30 cellular contexts compared by ENCODE assay signal in genomic region chr14:68390731-68391130, GRCh38.
DNase-seq lines count a peak whose midpoint lies in the region; ATAC-seq, FAIRE-seq and TF ChIP-seq lines count a peak whose summit lies in the region.
"Had no signal": no experiment of that assay in that cellular context is flagged by ENCODE, and none has a peak within 500 bp of the region (broad histone marks: within the 10 kb centered on the region; RNA-seq: fewer than 3 reads in every experiment).

No MANE protein-coding gene starts in this region.

- intact Hi-C loops in dendritic cell treated with granulocyte-macrophage colony-stimulating factor and Interleukin-4, amounts not matched to agents 40 ng/mL and 50 ng/mL, for 4 days (cut with micrococcal nuclease), result loop anchor here (5.0 kb wide), 1 partner anchor 123 kb away; no protein-coding TSS in a partner anchor
- intact Hi-C loops in kidney (cut with DNase I), result no loop called here

- H3K79me2 ChIP-seq in astrocyte (ENCODE audit: insufficient read depth, low read length), result no peaks in the 10 kb centered on the region

- FAIRE-seq in astrocyte (lab: Jason Lieb, UNC), result no peak
- FAIRE-seq in kidney (lab: Jason Lieb, UNC), result no peak

- no peaks in the 10 kb centered on the region for H4K20me1 ChIP-seq in astrocyte (ENCODE audit: insufficient read depth, low read length)

- no peak overlapping the region for H3K4me3 Mint-ChIP-seq in astrocyte (ENCODE audit: unreplicated experiment)
- H3K4me3 Mint-ChIP-seq in dendritic cell treated with granulocyte-macrophage colony-stimulating factor and Interleukin-4, amounts not matched to agents 40 ng/mL and 50 ng/mL, for 4 days, result no peak overlapping the region
- no peak overlapping the region for H3K4me3 Mint-ChIP-seq in stimulated activated memory B cell treated with anti-CD40 and anti-IgM and Interleukin-4, amounts not matched to agents 10 μg/mL and 1 μg/mL and 100 μg/mL, for 72 hours
- H3K4me3 Mint-ChIP-seq: activated CD4-positive, alpha-beta memory T cell treated with anti-CD3 and anti-CD28 coated beads for 36 hours; activated naive CD8-positive, alpha-beta T cell treated with anti-CD3 and anti-CD28 coated beads, Interleukin-2, amount 10 ng/mL, durations not matched to agents 7 days and 5 days; CD14-positive monocyte; natural killer cell; T-cell had no signal

- DNase-seq in astrocyte (ENCODE audit: low read depth), result peak; percentile 50
- DNase-seq in RPMI8226, result no peak
- DNase-seq in kidney, result no peak
- DNase-seq: activated CD4-positive, alpha-beta memory T cell treated with anti-CD3 and anti-CD28 coated beads for 36 hours; activated CD8-positive, alpha-beta memory T cell treated with anti-CD3 and anti-CD28 coated beads, Interleukin-2, amount 50 U/mL, for 48 hours; activated effector memory CD4-positive, alpha-beta T cell treated with Interleukin-2 at 50 U/mL for 16 hours; activated naive CD8-positive, alpha-beta T cell treated with anti-CD3 and anti-CD28 coated beads, Interleukin-2, amount 10 ng/mL, durations not matched to agents 7 days and 5 days; Calu3; DND-41; GOT3; islet precursor cell; KBM-7; mesendoderm; MM.1S; natural killer cell; NCI-H1436; NCI-H510A treated with DMSO at 0.1 percent for 48 hours; NK-92 treated with Interleukin-12 subunit alpha and Interleukin-12 subunit beta, amount 100 ng/mL, for 24 hours; pancreas; Peyer's patch; T-cell had no signal

- no peak overlapping the region for H3K27ac Mint-ChIP-seq in astrocyte (ENCODE audit: unreplicated experiment)
- peak overlapping the region; percentile 95 for H3K27ac Mint-ChIP-seq in dendritic cell treated with granulocyte-macrophage colony-stimulating factor and Interleukin-4, amounts not matched to agents 40 ng/mL and 50 ng/mL, for 4 days
- H3K27ac Mint-ChIP-seq in stimulated activated memory B cell treated with anti-CD40 and anti-IgM and Interleukin-4, amounts not matched to agents 10 μg/mL and 1 μg/mL and 100 μg/mL, for 72 hours, result peak overlapping the region; percentile 81
- H3K27ac Mint-ChIP-seq: activated CD4-positive, alpha-beta memory T cell treated with anti-CD3 and anti-CD28 coated beads for 36 hours; activated naive CD8-positive, alpha-beta T cell treated with anti-CD3 and anti-CD28 coated beads, Interleukin-2, amount 10 ng/mL, durations not matched to agents 7 days and 5 days; natural killer cell; T-cell had no signal

- ATAC-seq in stimulated activated memory B cell treated with anti-CD40 and anti-IgM and Interleukin-4, amounts not matched to agents 10 μg/mL and 1 μg/mL and 100 μg/mL, for 72 hours, result no peak
- ATAC-seq in GM21786 (IDR thresholded peaks at IDR 0.05; ENCODE audit: unreplicated experiment), result no peak
- ATAC-seq in HG03469 (IDR thresholded peaks at IDR 0.05; ENCODE audit: unreplicated experiment), result no peak
- ATAC-seq: esophagus mucosa, natural killer cell, T-cell had no signal

- peaks cover 3% of the 10 kb centered on the region for H3K27me3 Mint-ChIP-seq in astrocyte (ENCODE audit: low read depth, unreplicated experiment)
- no peaks in the 10 kb centered on the region for H3K27me3 Mint-ChIP-seq in dendritic cell treated with granulocyte-macrophage colony-stimulating factor and Interleukin-4, amounts not matched to agents 40 ng/mL and 50 ng/mL, for 4 days
- no peaks in the 10 kb centered on the region for H3K27me3 Mint-ChIP-seq in stimulated activated memory B cell treated with anti-CD40 and anti-IgM and Interleukin-4, amounts not matched to agents 10 μg/mL and 1 μg/mL and 100 μg/mL, for 72 hours
- H3K27me3 Mint-ChIP-seq: activated CD4-positive, alpha-beta memory T cell treated with anti-CD3 and anti-CD28 coated beads for 36 hours; activated naive CD8-positive, alpha-beta T cell treated with anti-CD3 and anti-CD28 coated beads, Interleukin-2, amount 10 ng/mL, durations not matched to agents 7 days and 5 days; T-cell had no signal

- H3K9ac ChIP-seq in astrocyte (ENCODE audit: low read length) (no peak overlapping the region), muscle layer of colon (ENCODE audit: low read length) (no peak overlapping the region), kidney (ENCODE audit: low read length in 2 of 2) (no peak overlapping the region)

- H3K9me3 Mint-ChIP-seq in astrocyte (ENCODE audit: unreplicated experiment), result no peaks in the 10 kb centered on the region
- peaks cover 9% of the 10 kb centered on the region for H3K9me3 Mint-ChIP-seq in dendritic cell treated with granulocyte-macrophage colony-stimulating factor and Interleukin-4, amounts not matched to agents 40 ng/mL and 50 ng/mL, for 4 days
- peaks cover 2% of the 10 kb centered on the region for H3K9me3 Mint-ChIP-seq in stimulated activated memory B cell treated with anti-CD40 and anti-IgM and Interleukin-4, amounts not matched to agents 10 μg/mL and 1 μg/mL and 100 μg/mL, for 72 hours
- H3K9me3 Mint-ChIP-seq: activated CD4-positive, alpha-beta memory T cell treated with anti-CD3 and anti-CD28 coated beads for 36 hours; activated naive CD8-positive, alpha-beta T cell treated with anti-CD3 and anti-CD28 coated beads, Interleukin-2, amount 10 ng/mL, durations not matched to agents 7 days and 5 days; CD14-positive monocyte; natural killer cell; T-cell had no signal

- H3K27me3 ChIP-seq in astrocyte (ENCODE audit: insufficient read depth, low read length) (no peaks in the 10 kb centered on the region), muscle layer of colon (ENCODE audit: control insufficient read depth in 1 of 2, insufficient read depth in 2 of 2, low read length in 2 of 2) (no peaks in the 10 kb centered on the region)
- H3K27me3 ChIP-seq: gastrocnemius medialis, pancreas, Peyer's patch, SJSA1 had no signal

- no peaks in the 10 kb centered on the region for H3K36me3 ChIP-seq in astrocyte (ENCODE audit: insufficient read depth, low read length)
- no peaks in the 10 kb centered on the region for H3K36me3 ChIP-seq in muscle layer of colon (ENCODE audit: insufficient read depth, low read length)
- H3K36me3 ChIP-seq in kidney (ENCODE audit: control insufficient read depth in 1 of 2, insufficient read depth in 2 of 2, low read length in 2 of 2), result no peaks in the 10 kb centered on the region
- H3K36me3 ChIP-seq: gastrocnemius medialis, pancreas, Peyer's patch, SJSA1 had no signal

- no peak for TF ChIP-seq CTCF in astrocyte (IDR thresholded peaks at IDR 0.05; ENCODE audit: insufficient read depth, low read depth, low read length)
- TF ChIP-seq CTCF in kidney (IDR thresholded peaks at IDR 0.05; ENCODE audit: borderline replicate concordance, extremely low read depth, insufficient read depth), result no peak

- peaks cover 18% of the 10 kb centered on the region for H3K4me1 Mint-ChIP-seq in astrocyte (ENCODE audit: low read depth, unreplicated experiment)
- H3K4me1 Mint-ChIP-seq in dendritic cell treated with granulocyte-macrophage colony-stimulating factor and Interleukin-4, amounts not matched to agents 40 ng/mL and 50 ng/mL, for 4 days (ENCODE audit: low read depth), result peaks cover 79% of the 10 kb centered on the region
- peaks cover 59% of the 10 kb centered on the region for H3K4me1 Mint-ChIP-seq in stimulated activated memory B cell treated with anti-CD40 and anti-IgM and Interleukin-4, amounts not matched to agents 10 μg/mL and 1 μg/mL and 100 μg/mL, for 72 hours
- H3K4me1 Mint-ChIP-seq: activated naive CD8-positive, alpha-beta T cell treated with anti-CD3 and anti-CD28 coated beads, Interleukin-2, amount 10 ng/mL, durations not matched to agents 7 days and 5 days had no signal

- H3K9me3 ChIP-seq in astrocyte (ENCODE audit: insufficient read depth, low read depth, low read length) (no peaks in the 10 kb centered on the region), muscle layer of colon (ENCODE audit: low read length) (no peaks in the 10 kb centered on the region), kidney (ENCODE audit: control insufficient read depth in 1 of 2, low read length in 2 of 2) (no peaks in the 10 kb centered on the region)
- H3K9me3 ChIP-seq: gastrocnemius medialis, pancreas, Peyer's patch, SJSA1 had no signal

- H3K4me1 ChIP-seq in astrocyte (ENCODE audit: insufficient read depth, low read length) (peaks cover 38% of the 10 kb centered on the region), muscle layer of colon (ENCODE audit: insufficient read depth, low read length) (peaks cover 91% of the 10 kb centered on the region), kidney (ENCODE audit: control insufficient read depth in 1 of 2, insufficient read depth in 1 of 2, low read depth in 1 of 2, low read length in 2 of 2) (peaks cover 7 to 24% of the 10 kb centered on the region in 2 donors)
- H3K4me1 ChIP-seq: SJSA1 had no signal

- no peak overlapping the region for H3K4me2 ChIP-seq in astrocyte (ENCODE audit: low read length)

- H2AFZ ChIP-seq in astrocyte (ENCODE audit: low read depth, low read length), result no peak overlapping the region

- H3K4me3 ChIP-seq in astrocyte (ENCODE audit: insufficient read depth, low read depth, low read length), result no peak overlapping the region
- no peak overlapping the region for H3K4me3 ChIP-seq in muscle layer of colon (ENCODE audit: low read depth in 1 of 2, low read length in 2 of 2)
- H3K4me3 ChIP-seq in kidney (ENCODE audit: low read length in 2 of 2), result no peak overlapping the region
- H3K4me3 ChIP-seq: gastrocnemius medialis, pancreas, Peyer's patch, SJSA1 had no signal

- H3K36me3 Mint-ChIP-seq in astrocyte (ENCODE audit: low read depth, unreplicated experiment), result no peaks in the 10 kb centered on the region
- peaks cover 25% of the 10 kb centered on the region for H3K36me3 Mint-ChIP-seq in dendritic cell treated with granulocyte-macrophage colony-stimulating factor and Interleukin-4, amounts not matched to agents 40 ng/mL and 50 ng/mL, for 4 days (ENCODE audit: low read depth)
- peaks cover 22% of the 10 kb centered on the region for H3K36me3 Mint-ChIP-seq in stimulated activated memory B cell treated with anti-CD40 and anti-IgM and Interleukin-4, amounts not matched to agents 10 μg/mL and 1 μg/mL and 100 μg/mL, for 72 hours
- H3K36me3 Mint-ChIP-seq: activated CD4-positive, alpha-beta memory T cell treated with anti-CD3 and anti-CD28 coated beads for 36 hours; natural killer cell had no signal

- H3K27ac ChIP-seq in astrocyte (ENCODE audit: low read depth, low read length) (no peak overlapping the region), muscle layer of colon (ENCODE audit: low read depth, low read length) (peak overlapping the region; percentile 50), kidney (ENCODE audit: low read depth in 2 of 2, low read length in 2 of 2) (no peak overlapping the region)
- H3K27ac ChIP-seq: SJSA1 had no signal
